Comparison of ENCODE assay signal across 15 cellular contexts in the genomic region with DNA sequence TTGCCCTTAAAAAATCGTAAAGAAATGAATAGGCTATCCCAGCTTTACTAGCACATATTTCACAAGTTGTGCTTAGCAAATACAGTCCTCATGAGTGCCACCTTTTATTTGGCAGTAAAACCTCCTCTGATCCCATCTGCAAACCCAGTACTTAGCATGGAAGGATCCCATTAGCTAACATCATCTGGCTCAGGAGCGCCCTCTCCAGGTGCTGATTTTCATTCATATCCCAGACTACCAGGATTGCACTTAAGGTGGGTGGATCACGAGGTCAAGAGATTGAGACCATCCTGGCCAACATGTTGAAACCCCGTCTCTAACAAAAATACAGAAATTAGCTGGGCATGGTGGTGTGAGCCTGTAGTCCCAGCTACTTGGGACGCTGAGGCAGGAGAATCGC.
DNase-seq lines count a peak whose midpoint lies in the region; TF ChIP-seq lines count a peak whose summit lies in the region.
"Had no signal": no experiment of that assay in that cellular context is flagged by ENCODE, and none has a peak within 500 bp of the region (broad histone marks: within the 10 kb centered on the region; RNA-seq: fewer than 3 reads in every experiment).

No MANE protein-coding gene starts in this region.

- H3K27ac Mint-ChIP-seq in activated CD4-positive, alpha-beta memory T cell treated with anti-CD3 and anti-CD28 coated beads for 36 hours: no peak overlapping the region
- H3K27ac Mint-ChIP-seq in activated CD4-positive, alpha-beta memory T cell treated with anti-CD3 and anti-CD28 coated beads, Interleukin-2, amount 10 ng/mL, durations not matched to agents 7 days and 5 days: no peak overlapping the region
- H3K27ac Mint-ChIP-seq in H9: no peak overlapping the region
- H3K27ac Mint-ChIP-seq: activated CD4-positive, alpha-beta T cell treated with anti-CD3 and anti-CD28 coated beads, Interleukin-2, amount 10 ng/mL, durations not matched to agents 24 days and 14 days; activated naive CD4-positive, alpha-beta T cell treated with anti-CD3 and anti-CD28 coated beads, Interleukin-2, amount 50 U/mL, for 24 hours; dendritic cell treated with granulocyte-macrophage colony-stimulating factor and Interleukin-4, amounts not matched to agents 40 ng/mL and 50 ng/mL, for 4 days had no signal

- H3K9ac ChIP-seq in H9 (ENCODE audit: extremely low read depth, insufficient read length, low read length) (no peak overlapping the region), SU-DHL-6 (ENCODE audit: low read length) (no peak overlapping the region), mesendoderm (ENCODE audit: low read length) (no peak overlapping the region)

- H3K23me2 ChIP-seq in H9 (ENCODE audit: insufficient read length, low read depth, low read length, poor library complexity, severe bottlenecking): no peaks in the 10 kb centered on the region

- TF ChIP-seq POLR2A in Peyer's patch (IDR thresholded peaks at IDR 0.05): no peak

- H3K36me3 ChIP-seq in SU-DHL-6 (ENCODE audit: low read length) (no peaks in the 10 kb centered on the region), mesendoderm (ENCODE audit: control insufficient read depth, insufficient read depth, low read length) (no peaks in the 10 kb centered on the region), Peyer's patch (no peaks in the 10 kb centered on the region)

- peak; percentile 13 for DNase-seq in activated CD4-positive, alpha-beta memory T cell treated with anti-CD3 and anti-CD28 coated beads for 36 hours
- no peak for DNase-seq in activated CD4-positive, alpha-beta memory T cell treated with anti-CD3 and anti-CD28 coated beads, Interleukin-2, amount 10 ng/mL, durations not matched to agents 7 days and 5 days
- DNase-seq in H9 (peak; percentile 63), mesendoderm (peak; percentile 63), SHP77 treated with DMSO at 0.1 percent for 48 hours (lab: John Stamatoyannopoulos, UW) (no peak), GF-D8 (lab: John Stamatoyannopoulos, UW) (no peak), Peyer's patch (no peak)
- DNase-seq: activated CD4-positive, alpha-beta T cell treated with anti-CD3 and anti-CD28 coated beads, Interleukin-2, amount 10 ng/mL, durations not matched to agents 24 days and 14 days; left ventricle myocardium superior; NCI-H2227 treated with DMSO at 0.1 percent for 48 hours; occipital lobe; stimulated activated CD4-positive, alpha-beta T cell treated with anti-CD3 and anti-CD28 coated beads, Interleukin-1b, Interleukin-23, amount 100 ng/mL, for 48 hours had no signal

- H3K4me2 ChIP-seq in H9 (ENCODE audit: insufficient read depth, insufficient read length, low read length) (no peak overlapping the region), SU-DHL-6 (ENCODE audit: low read depth, low read length, poor library complexity, severe bottlenecking) (no peak overlapping the region), mesendoderm (ENCODE audit: low read length) (no peak overlapping the region)

- H3K79me1 ChIP-seq in H9 (ENCODE audit: insufficient read depth, low read depth, low read length, poor library complexity, severe bottlenecking): no peaks in the 10 kb centered on the region
- no peaks in the 10 kb centered on the region for H3K79me1 ChIP-seq in mesendoderm (ENCODE audit: low read length)

- H4K91ac ChIP-seq in H9 (ENCODE audit: insufficient read length, low read depth, low read length): no peak overlapping the region

- no peak overlapping the region for H2AFZ ChIP-seq in H9 (ENCODE audit: low read length)
- H2AFZ ChIP-seq in SU-DHL-6 (ENCODE audit: low read depth, low read length, severe bottlenecking): no peak overlapping the region

- no peaks in the 10 kb centered on the region for H3K4me1 Mint-ChIP-seq in activated CD4-positive, alpha-beta memory T cell treated with anti-CD3 and anti-CD28 coated beads for 36 hours (ENCODE audit: low read depth)
- H3K4me1 Mint-ChIP-seq in activated CD4-positive, alpha-beta memory T cell treated with anti-CD3 and anti-CD28 coated beads, Interleukin-2, amount 10 ng/mL, durations not matched to agents 7 days and 5 days: no peaks in the 10 kb centered on the region
- H3K4me1 Mint-ChIP-seq in H9: peaks cover 58 to 69% of the 10 kb centered on the region in 2 experiments
- H3K4me1 Mint-ChIP-seq: activated CD4-positive, alpha-beta T cell treated with anti-CD3 and anti-CD28 coated beads, Interleukin-2, amount 10 ng/mL, durations not matched to agents 24 days and 14 days; activated naive CD4-positive, alpha-beta T cell treated with anti-CD3 and anti-CD28 coated beads, Interleukin-2, amount 50 U/mL, for 24 hours had no signal

- H3K56ac ChIP-seq in H9 (ENCODE audit: insufficient read length, low read depth, low read length) (no peak overlapping the region), mesendoderm (ENCODE audit: low read length) (no peak overlapping the region)

- H3K4me3 ChIP-seq in SU-DHL-6 (ENCODE audit: insufficient read depth, low read length, poor library complexity, severe bottlenecking) (no peak overlapping the region), mesendoderm (ENCODE audit: low read length) (no peak overlapping the region), Peyer's patch (no peak overlapping the region)

- TF ChIP-seq CTCF in H9 (conservative IDR thresholded peaks at IDR 0.05) (peak; percentile 74), SU-DHL-6 (IDR thresholded peaks at IDR 0.05; ENCODE audit: insufficient read depth, low read length, poor library complexity, severe bottlenecking) (peak; percentile 17), Peyer's patch (IDR thresholded peaks at IDR 0.05) (no peak)

- H2BK20ac ChIP-seq in H9 (ENCODE audit: low read depth, low read length, poor library complexity, severe bottlenecking): no peak overlapping the region

- no peaks in the 10 kb centered on the region for H3K9me3 Mint-ChIP-seq in activated CD4-positive, alpha-beta memory T cell treated with anti-CD3 and anti-CD28 coated beads for 36 hours
- no peaks in the 10 kb centered on the region for H3K9me3 Mint-ChIP-seq in activated CD4-positive, alpha-beta memory T cell treated with anti-CD3 and anti-CD28 coated beads, Interleukin-2, amount 10 ng/mL, durations not matched to agents 7 days and 5 days
- H3K9me3 Mint-ChIP-seq in H9: peaks cover 0 to 5% of the 10 kb centered on the region in 2 experiments; a peak in 2 of 5 replicates
- H3K9me3 Mint-ChIP-seq: activated CD4-positive, alpha-beta T cell treated with anti-CD3 and anti-CD28 coated beads, Interleukin-2, amount 10 ng/mL, durations not matched to agents 24 days and 14 days; activated naive CD4-positive, alpha-beta T cell treated with anti-CD3 and anti-CD28 coated beads, Interleukin-2, amount 50 U/mL, for 24 hours; dendritic cell treated with granulocyte-macrophage colony-stimulating factor and Interleukin-4, amounts not matched to agents 40 ng/mL and 50 ng/mL, for 4 days had no signal

- H3K27me3 ChIP-seq in H9 (ENCODE audit: insufficient read depth, low read length) (no peaks in the 10 kb centered on the region; the same call in 1 of the 2 replicates), SU-DHL-6 (ENCODE audit: low read length) (no peaks in the 10 kb centered on the region), mesendoderm (ENCODE audit: insufficient read depth, low read length, poor library complexity) (no peaks in the 10 kb centered on the region), Peyer's patch (no peaks in the 10 kb centered on the region)

- H3K14ac ChIP-seq in H9 (ENCODE audit: insufficient read depth, low read length): no peak overlapping the region

- H3K27ac ChIP-seq in H9 (ENCODE audit: insufficient read length, low read depth, low read length) (no peak overlapping the region), SU-DHL-6 (ENCODE audit: low read depth, low read length) (no peak overlapping the region), mesendoderm (ENCODE audit: low read depth, low read length) (no peak overlapping the region), Peyer's patch (no peak overlapping the region)

- no peaks in the 10 kb centered on the region for H3K36me3 Mint-ChIP-seq in activated CD4-positive, alpha-beta memory T cell treated with anti-CD3 and anti-CD28 coated beads for 36 hours
- no peaks in the 10 kb centered on the region for H3K36me3 Mint-ChIP-seq in activated CD4-positive, alpha-beta memory T cell treated with anti-CD3 and anti-CD28 coated beads, Interleukin-2, amount 10 ng/mL, durations not matched to agents 7 days and 5 days (ENCODE audit: low read depth)
- peaks cover 0 to 2% (median 0%) of the 10 kb centered on the region in 3 experiments; a peak in 1 of 7 replicates for H3K36me3 Mint-ChIP-seq in H9 (ENCODE audit: insufficient read depth in 1 of 3, low read depth in 3 of 3)
- H3K36me3 Mint-ChIP-seq: activated naive CD4-positive, alpha-beta T cell treated with anti-CD3 and anti-CD28 coated beads, Interleukin-2, amount 50 U/mL, for 24 hours had no signal

- H3K4ac ChIP-seq in H9 (ENCODE audit: low read depth, low read length) (no peak overlapping the region), mesendoderm (ENCODE audit: low read depth, low read length) (no peak overlapping the region)

- H3K18ac ChIP-seq in H9 (ENCODE audit: insufficient read length, low read depth, low read length): no peak overlapping the region
- no peak overlapping the region for H3K18ac ChIP-seq in mesendoderm (ENCODE audit: low read length)

- intact Hi-C loops in activated CD4-positive, alpha-beta memory T cell treated with anti-CD3 and anti-CD28 coated beads for 36 hours (cut with micrococcal nuclease): no loop called here

- no peak overlapping the region for H3T11ph ChIP-seq in H9 (ENCODE audit: low read length)

- H3K9me3 ChIP-seq in H9 (ENCODE audit: control insufficient read depth, low read depth, low read length) (no peaks in the 10 kb centered on the region), SU-DHL-6 (ENCODE audit: insufficient read depth, low read length) (no peaks in the 10 kb centered on the region), Peyer's patch (no peaks in the 10 kb centered on the region)

- H4K5ac ChIP-seq in H9 (ENCODE audit: insufficient read length, low read depth, low read length) (no peak overlapping the region), mesendoderm (ENCODE audit: low read length) (no peak overlapping the region)

- WGBS in H9 (ENCODE audit: extremely low coverage, insufficient read length, low lambda C conversion rate): no CpG with 5 or more reads among the region's 6 CpGs
- WGBS in mesendoderm (ENCODE audit: extremely low coverage, insufficient coverage, low lambda C conversion rate): no CpG with 5 or more reads among the region's 6 CpGs

- no peak overlapping the region for H2BK120ac ChIP-seq in H9 (ENCODE audit: low read depth, low read length, poor library complexity, severe bottlenecking)
- no peak overlapping the region for H2BK120ac ChIP-seq in mesendoderm (ENCODE audit: low read depth, low read length)

- H2BK5ac ChIP-seq in H9 (ENCODE audit: insufficient read length, low read length): no peak overlapping the region
- H2BK5ac ChIP-seq in mesendoderm (ENCODE audit: low read length): no peak overlapping the region

- H3K79me2 ChIP-seq in H9 (ENCODE audit: insufficient read depth, low read length) (no peaks in the 10 kb centered on the region), SU-DHL-6 (ENCODE audit: insufficient read depth, low read length) (no peaks in the 10 kb centered on the region), mesendoderm (ENCODE audit: control insufficient read depth, insufficient read depth, low read length) (no peaks in the 10 kb centered on the region)

- H4K20me1 ChIP-seq in H9 (ENCODE audit: control insufficient read depth, insufficient read depth, insufficient read length) (no peaks in the 10 kb centered on the region), SU-DHL-6 (ENCODE audit: low read depth, low read length) (no peaks in the 10 kb centered on the region)

- no peak overlapping the region for H2BK12ac ChIP-seq in H9 (ENCODE audit: insufficient read length, low read depth, low read length)

- H3K27me3 Mint-ChIP-seq in activated CD4-positive, alpha-beta memory T cell treated with anti-CD3 and anti-CD28 coated beads for 36 hours: peaks cover 6% of the 10 kb centered on the region
- peaks cover 2% of the 10 kb centered on the region for H3K27me3 Mint-ChIP-seq in activated CD4-positive, alpha-beta memory T cell treated with anti-CD3 and anti-CD28 coated beads, Interleukin-2, amount 10 ng/mL, durations not matched to agents 7 days and 5 days
- peaks cover 4% of the 10 kb centered on the region for H3K27me3 Mint-ChIP-seq in H9 (ENCODE audit: low read depth)

- POLR2A ChIA-PET in activated CD4-positive, alpha-beta memory T cell treated with anti-CD3 and anti-CD28 coated beads for 36 hours (lab: Charles Lee): no interaction called here
- POLR2A ChIA-PET in activated CD4-positive, alpha-beta memory T cell treated with anti-CD3 and anti-CD28 coated beads, Interleukin-2, amount 10 ng/mL, durations not matched to agents 7 days and 5 days (lab: Charles Lee): no interaction called here

- H2AK5ac ChIP-seq in H9 (ENCODE audit: insufficient read length, low read length): no peak overlapping the region
- no peak overlapping the region for H2AK5ac ChIP-seq in mesendoderm (ENCODE audit: low read length)

- no peaks in the 10 kb centered on the region for H3K9me2 ChIP-seq in SU-DHL-6 (replicated peaks; ENCODE audit: insufficient read depth, low read length)

- H2BK15ac ChIP-seq in H9 (ENCODE audit: low read depth, low read length): no peak overlapping the region
- no peak overlapping the region for H2BK15ac ChIP-seq in mesendoderm (replicated peaks; ENCODE audit: low read depth)

- H3F3A ChIP-seq in SU-DHL-6 (ENCODE audit: insufficient read depth): no peaks in the 10 kb centered on the region

- no peak overlapping the region for H3K4me3 Mint-ChIP-seq in activated CD4-positive, alpha-beta memory T cell treated with anti-CD3 and anti-CD28 coated beads for 36 hours
- H3K4me3 Mint-ChIP-seq in activated CD4-positive, alpha-beta memory T cell treated with anti-CD3 and anti-CD28 coated beads, Interleukin-2, amount 10 ng/mL, durations not matched to agents 7 days and 5 days: no peak overlapping the region
- no peak overlapping the region; a peak in 1 of 5 replicates for H3K4me3 Mint-ChIP-seq in H9
- H3K4me3 Mint-ChIP-seq: activated CD4-positive, alpha-beta T cell treated with anti-CD3 and anti-CD28 coated beads, Interleukin-2, amount 10 ng/mL, durations not matched to agents 24 days and 14 days; activated naive CD4-positive, alpha-beta T cell treated with anti-CD3 and anti-CD28 coated beads, Interleukin-2, amount 50 U/mL, for 24 hours; dendritic cell treated with granulocyte-macrophage colony-stimulating factor and Interleukin-4, amounts not matched to agents 40 ng/mL and 50 ng/mL, for 4 days had no signal

- CTCF ChIA-PET in activated CD4-positive, alpha-beta memory T cell treated with anti-CD3 and anti-CD28 coated beads for 36 hours (lab: Charles Lee): no interaction called here
- CTCF ChIA-PET in activated CD4-positive, alpha-beta memory T cell treated with anti-CD3 and anti-CD28 coated beads, Interleukin-2, amount 10 ng/mL, durations not matched to agents 7 days and 5 days (lab: Charles Lee): interaction anchor here (1.0 kb wide), 1 partner anchor 71 kb away, joined by 3 read pairs; no protein-coding TSS in a partner anchor

- H3K4me1 ChIP-seq in H9 (ENCODE audit: insufficient read depth, low read length) (peaks cover 7% of the 10 kb centered on the region), mesendoderm (ENCODE audit: control insufficient read depth, low read depth, low read length) (peaks cover 6% of the 10 kb centered on the region), Peyer's patch (no peaks in the 10 kb centered on the region)

- no peak overlapping the region for H3K23ac ChIP-seq in H9 (ENCODE audit: insufficient read length, low read depth, low read length)
- no peak overlapping the region for H3K23ac ChIP-seq in mesendoderm (ENCODE audit: low read length)

- H4K8ac ChIP-seq in H9 (replicated peaks; ENCODE audit: insufficient read length, low read depth, low read length) (no peak overlapping the region), mesendoderm (ENCODE audit: low read depth, low read length) (no peak overlapping the region)

Comparison
In these comparisons a context has a peak if more than half of its experiments do, and no peak if none do; other contexts are left out.
1. DNase-seq: peak in activated CD4-positive, alpha-beta memory T cell treated with anti-CD3 and anti-CD28 coated beads for 36 hours (single experiment), H9 (single experiment) and mesendoderm (single experiment); none in activated CD4-positive, alpha-beta memory T cell treated with anti-CD3 and anti-CD28 coated beads, Interleukin-2, amount 10 ng/mL, durations not matched to agents 7 days and 5 days (single experiment), SHP77 treated with DMSO at 0.1 percent for 48 hours (single experiment), GF-D8 (single experiment) and Peyer's patch (0 of 3).
2. CTCF ChIP-seq: peak in H9 (single experiment) and SU-DHL-6 (single experiment); none in Peyer's patch (0 of 6).